ENCODE assay signal across 20 cellular contexts in genomic region chr16:68338326-68339119, GRCh38. TPM values are rescaled to one million over a fixed set of nuclear protein-coding genes. Genes with fewer than 3 reads are reported as not detected.
DNase-seq lines count a peak whose midpoint lies in the region; ATAC-seq, FAIRE-seq and TF ChIP-seq lines count a peak whose summit lies in the region.
"Had no signal": no experiment of that assay in that cellular context is flagged by ENCODE, and none has a peak within 500 bp of the region (broad histone marks: within the 10 kb centered on the region; RNA-seq: fewer than 3 reads in every experiment).

No MANE protein-coding gene starts in this region.

- H2AFZ ChIP-seq in HepG2 (ENCODE audit: low read length), result no peak overlapping the region
- H2AFZ ChIP-seq: GM23248 had no signal

- no peak for TF ChIP-seq RAD21 in HepG2 (CRISPR knock-in tag; IDR thresholded peaks at IDR 0.05)

- H3K4me3 Mint-ChIP-seq in activated T-helper 17 cell treated with anti-CD3 and anti-CD28 coated beads, Interleukin-2, amount 50 U/mL, for 72 hours, result no peak overlapping the region
- H3K4me3 Mint-ChIP-seq: B cell; CD14-positive monocyte; CD8-positive, alpha-beta T cell had no signal

- FAIRE-seq in HepG2 (lab: Jason Lieb, UNC) (no peak), kidney (lab: Jason Lieb, UNC) (no peak)
- FAIRE-seq: A204.1, D721Med, H54 had no signal

- H3K9ac ChIP-seq in HepG2 (ENCODE audit: insufficient read depth, low read depth, low read length) (no peak overlapping the region), kidney (ENCODE audit: low read length in 2 of 2) (no peak overlapping the region)
- H3K9ac ChIP-seq: GM23248 had no signal

- H3K4me3 ChIP-seq in HepG2 (replicated peaks in 1 of 3; ENCODE audit: insufficient read depth in 1 of 3, low read depth in 2 of 3, low read length in 3 of 3) (no peak overlapping the region), right lobe of liver (no peak overlapping the region), kidney (ENCODE audit: low read length in 2 of 2) (no peak overlapping the region), thyroid gland (replicated peaks in 1 of 3) (no peak overlapping the region)
- H3K4me3 ChIP-seq: GM23248 had no signal

- H4K20me1 ChIP-seq in HepG2 (ENCODE audit: insufficient read depth, low read length), result no peaks in the 10 kb centered on the region

- H3K36me3 ChIP-seq in HepG2 (replicated peaks in 1 of 2; ENCODE audit: control insufficient read depth in 1 of 2, insufficient read depth in 2 of 2, low read length in 2 of 2), result peaks cover 45 to 74% of the 10 kb centered on the region in 2 experiments
- H3K36me3 ChIP-seq in right lobe of liver, result peaks cover 0 to 43% (median 17%) of the 10 kb centered on the region in 4 donors
- peaks cover 28 to 39% of the 10 kb centered on the region in 2 donors for H3K36me3 ChIP-seq in kidney (ENCODE audit: control insufficient read depth in 1 of 2, insufficient read depth in 2 of 2, low read length in 2 of 2)
- H3K36me3 ChIP-seq in thyroid gland, result peaks cover 0 to 5% of the 10 kb centered on the region in 2 donors

- CTCF ChIA-PET in HepG2 (lab: Yijun Ruan, JAX; ENCODE audit: low intra/inter-chr PET ratio, low total read pairs), result no interaction called here

- no peaks in the 10 kb centered on the region for H3K9me3 ChIP-seq in HepG2 (ENCODE audit: low read length)
- no peaks in the 10 kb centered on the region for H3K9me3 ChIP-seq in right lobe of liver
- no peaks in the 10 kb centered on the region for H3K9me3 ChIP-seq in kidney (ENCODE audit: control insufficient read depth in 1 of 2, low read length in 2 of 2)
- no peaks in the 10 kb centered on the region for H3K9me3 ChIP-seq in thyroid gland

- 89% methylated on average over 16 of the region's 16 CpGs for WGBS in HepG2 (ENCODE audit: low lambda C conversion rate)
- 83% methylated on average over 2 of the region's 16 CpGs for WGBS in right lobe of liver (ENCODE audit: insufficient coverage, low coverage, low lambda C conversion rate, missing lambda C conversion rate)
- WGBS in thyroid gland, 2 donors, result 55 to 61% methylated on average over 16 of the region's 16 CpGs

- H3K36me3 Mint-ChIP-seq in activated T-helper 17 cell treated with anti-CD3 and anti-CD28 coated beads, Interleukin-2, amount 50 U/mL, for 72 hours (ENCODE audit: low read depth), result peaks cover 96% of the 10 kb centered on the region

- H3K4me1 ChIP-seq in HepG2 (ENCODE audit: insufficient read depth, low read length), result peaks cover under 1% of the 10 kb centered on the region; the same call in 1 of the 2 replicates
- peaks cover 0 to 14% (median under 1%) of the 10 kb centered on the region in 4 donors for H3K4me1 ChIP-seq in right lobe of liver
- no peaks in the 10 kb centered on the region for H3K4me1 ChIP-seq in kidney (ENCODE audit: control insufficient read depth in 1 of 2, insufficient read depth in 1 of 2, low read depth in 1 of 2, low read length in 2 of 2)
- H3K4me1 ChIP-seq in thyroid gland, result peaks cover 39 to 56% of the 10 kb centered on the region in 2 donors

- no peaks in the 10 kb centered on the region for H3K27me3 Mint-ChIP-seq in activated T-helper 17 cell treated with anti-CD3 and anti-CD28 coated beads, Interleukin-2, amount 50 U/mL, for 72 hours
- H3K27me3 Mint-ChIP-seq: B cell had no signal

- ATAC-seq in HepG2 (no peak; the same call in 2 of the 3 replicates), right lobe of liver (no peak), SK-N-SH treated with all-trans-retinoic acid at 6 μM for 48 hours (no peak)
- ATAC-seq in activated T-helper 17 cell treated with anti-CD3 and anti-CD28 coated beads, Interleukin-2, amount 50 U/mL, for 72 hours (replicated peaks), result no peak
- ATAC-seq: CD8-positive, alpha-beta T cell; HCT116 had no signal

- H3K27ac ChIP-seq in HepG2 (ENCODE audit: extremely low read length, insufficient read depth, low read length) (no peak overlapping the region), right lobe of liver (no peak overlapping the region), kidney (ENCODE audit: low read depth in 2 of 2, low read length in 2 of 2) (no peak overlapping the region), thyroid gland (peak overlapping the region in 2 of 3 donors; percentile 1 to 51)
- H3K27ac ChIP-seq: GM23248 had no signal

- H3K4me1 Mint-ChIP-seq in activated T-helper 17 cell treated with anti-CD3 and anti-CD28 coated beads, Interleukin-2, amount 50 U/mL, for 72 hours, result peaks cover 7% of the 10 kb centered on the region
- H3K4me1 Mint-ChIP-seq: B cell had no signal

- H3K4me2 ChIP-seq in HepG2 (ENCODE audit: low read depth, low read length), result no peak overlapping the region

- DNase-seq in HepG2 (ENCODE audit: low spot score) (no peak), right lobe of liver (no peak), kidney (peak; percentile 37), thyroid gland (peak; percentile 76 to 77), Kasumi-1 (lab: John Stamatoyannopoulos, UW) (no peak)
- DNase-seq in stimulated activated CD4-positive, alpha-beta T cell treated with anti-CD3 and anti-CD28 coated beads, Interleukin-4, amount 100 ng/mL, for 24 hours, result no peak
- DNase-seq: CD8-positive, alpha-beta T cell; COR-L47; DMS153; DMS79 treated with DMSO at 0.1 percent for 48 hours; GF-D8; GM23248 had no signal

- intact Hi-C loops in HepG2 (cut with micrococcal nuclease; ENCODE audit: unreplicated experiment), result no loop called here
- intact Hi-C loops in right lobe of liver (cut with DNase I), result no loop called here
- intact Hi-C loops in kidney (cut with DNase I), result no loop called here
- intact Hi-C loops in thyroid gland (cut with DNase I), result no loop called here

- in situ Hi-C loops in HepG2 (cut with HindIII; ENCODE audit: extremely low pct_ligation_motif_present, low pct_unique_long_range_greater_than_20kb), result loop anchor here (10.0 kb wide), 1 partner anchor 254 kb away; the partner anchor contains the start of gene NFATC3

- H3K27me3 ChIP-seq in HepG2 (ENCODE audit: control insufficient read depth in 1 of 2, insufficient read depth in 2 of 2, low read length in 2 of 2) (no peaks in the 10 kb centered on the region), right lobe of liver (no peaks in the 10 kb centered on the region), thyroid gland (no peaks in the 10 kb centered on the region)

- peak overlapping the region; percentile 31 for H3K27ac Mint-ChIP-seq in activated T-helper 17 cell treated with anti-CD3 and anti-CD28 coated beads, Interleukin-2, amount 50 U/mL, for 72 hours
- H3K27ac Mint-ChIP-seq: B cell; CD14-positive monocyte; CD8-positive, alpha-beta T cell had no signal

- no TSS peak for BruUV-seq in HepG2 (replicated peaks; lab: Mats Ljungman, UMichigan)

- TF ChIP-seq CTCF in HepG2 (CRISPR knock-in tag; IDR thresholded peaks at IDR 0.05) (no peak), right lobe of liver (IDR thresholded peaks at IDR 0.05) (no peak), kidney (IDR thresholded peaks at IDR 0.05; ENCODE audit: borderline replicate concordance, extremely low read depth, insufficient read depth) (no peak), thyroid gland (IDR thresholded peaks at IDR 0.05) (no peak)

- no peaks in the 10 kb centered on the region for H3K79me2 ChIP-seq in HepG2 (ENCODE audit: insufficient read depth, low read length)

- no peak for TF ChIP-seq EP300 in HepG2 (IDR thresholded peaks at IDR 0.05; ENCODE audit: low read depth in 2 of 2, low read length in 2 of 2)
- no peak for TF ChIP-seq EP300 in HepG2 (CRISPR knock-in tag; IDR thresholded peaks at IDR 0.05; ENCODE audit: borderline replicate concordance)

- TF ChIP-seq POLR2A in HepG2 (IDR thresholded peaks at IDR 0.05; ENCODE audit: insufficient read depth in 1 of 2, low read depth in 2 of 2, low read length in 2 of 2) (no peak), right lobe of liver (IDR thresholded peaks at IDR 0.05) (no peak), thyroid gland (IDR thresholded peaks at IDR 0.05) (no peak)

- POLR2A ChIA-PET in HepG2 (lab: Yijun Ruan, JAX), result interaction anchor here (0.9 kb wide), 1 partner anchor 81 kb away, joined by 3 read pairs; no protein-coding TSS in a partner anchor

- no peaks in the 10 kb centered on the region for H3K9me3 Mint-ChIP-seq in activated T-helper 17 cell treated with anti-CD3 and anti-CD28 coated beads, Interleukin-2, amount 50 U/mL, for 72 hours
- H3K9me3 Mint-ChIP-seq: CD14-positive monocyte; CD8-positive, alpha-beta T cell had no signal

RNA-seq across cellular contexts. Expression of gene PRMT7, which starts 27.7 kb away (rescaled TPM):
- total RNA-seq in HepG2 (2016; rRNA removed; fragmentation: Illumina TruSeq; extraction: Trizol) (46.7 and 55.0 TPM in 2 replicates), right lobe of liver (10 to 100 TPM; 13.1 to 28.3 (median 21.1) TPM), kidney (33.7 TPM), thyroid gland (10 to 100 TPM; 41.7 to 57.0 (median 46.9) TPM)
- total RNA-seq in HepG2 (2016; cell fraction: cytosol; rRNA removed; fragmentation: Illumina TruSeq; extraction: Trizol; ENCODE audit: low read depth), result 9.5 and 12.3 TPM in 2 replicates
- total RNA-seq in HepG2 (2016; cell fraction: insoluble cytoplasmic fraction; rRNA removed; fragmentation: Illumina TruSeq; extraction: Trizol), result 45.8 and 52.4 TPM in 2 replicates
- 18.9 and 20.2 TPM in 2 replicates for total RNA-seq in HepG2 (2016; cell fraction: membrane; rRNA removed; fragmentation: Illumina TruSeq; extraction: Trizol)
- 51.3 and 66.0 TPM in 2 replicates for total RNA-seq in HepG2 (2016; cell fraction: nucleus; rRNA removed; fragmentation: Illumina TruSeq; extraction: Trizol)
- polyA plus RNA-seq in HepG2 (2011; rRNA removed) (47.5 and 53.5 TPM in 2 replicates), kidney (ENCODE audit: insufficient read depth, low read depth, low replicate concordance) (20.4 TPM)
- polyA plus RNA-seq in HepG2 (2011; cell fraction: cytosol; rRNA removed), result 35.5 and 39.1 TPM in 2 replicates
- polyA plus RNA-seq in HepG2 (2011; cell fraction: nucleus; rRNA removed), result 268 and 334 TPM in 2 replicates
- 28.1 and 39.6 TPM in 2 replicates for polyA plus RNA-seq in HepG2 (2012)
- polyA plus RNA-seq in HepG2 (2016; cell fraction: cytosol; fragmentation: Illumina TruSeq; extraction: Trizol; ENCODE audit: low read depth), result 4.3 and 4.6 TPM in 2 replicates
- 36.4 and 39.2 TPM in 2 replicates for polyA plus RNA-seq in HepG2 (2016; cell fraction: insoluble cytoplasmic fraction; fragmentation: Illumina TruSeq; extraction: Trizol; ENCODE audit: low read depth)
- polyA plus RNA-seq in HepG2 (2016; cell fraction: membrane; fragmentation: Illumina TruSeq; extraction: Trizol; ENCODE audit: low read depth), result 6.8 and 7.1 TPM in 2 replicates
- polyA plus RNA-seq in HepG2 (2016; cell fraction: nucleus; fragmentation: Illumina TruSeq; extraction: Trizol; ENCODE audit: insufficient read depth, low read depth), result 109 and 112 TPM in 2 replicates
- 105 and 173 TPM in 2 replicates for polyA minus RNA-seq in HepG2 (2011; rRNA and poly(A)+ RNA removed; ENCODE audit: low replicate concordance)
- 15.1 and 21.0 TPM in 2 replicates for polyA minus RNA-seq in HepG2 (2011; cell fraction: cytosol; rRNA and poly(A)+ RNA removed)
- polyA minus RNA-seq in HepG2 (2011; cell fraction: nucleus; rRNA and poly(A)+ RNA removed), result 89.8 and 99.8 TPM in 2 replicates
- 10 to 100 TPM; 53.3 to 57.8 TPM for total RNA-seq in activated T-helper 17 cell treated with anti-CD3 and anti-CD28 coated beads, Interleukin-2, amount 50 U/mL, for 72 hours

RNA-seq across cellular contexts. Expression of gene SLC7A6OS, which starts 27.8 kb away (rescaled TPM):
- total RNA-seq in HepG2 (2016; rRNA removed; fragmentation: Illumina TruSeq; extraction: Trizol) (21.5 and 21.6 TPM in 2 replicates), right lobe of liver (1 to 10 TPM; 4.0 to 5.4 (median 4.8) TPM), kidney (20.3 TPM), thyroid gland (10 to 100 TPM; 13.4 to 25.8 (median 18.7) TPM)
- total RNA-seq in HepG2 (2016; cell fraction: cytosol; rRNA removed; fragmentation: Illumina TruSeq; extraction: Trizol; ENCODE audit: low read depth), result 4.2 and 5.7 TPM in 2 replicates
- total RNA-seq in HepG2 (2016; cell fraction: insoluble cytoplasmic fraction; rRNA removed; fragmentation: Illumina TruSeq; extraction: Trizol), result 19.7 and 21.7 TPM in 2 replicates
- total RNA-seq in HepG2 (2016; cell fraction: membrane; rRNA removed; fragmentation: Illumina TruSeq; extraction: Trizol), result 8.6 and 9.1 TPM in 2 replicates
- 28.4 and 34.8 TPM in 2 replicates for total RNA-seq in HepG2 (2016; cell fraction: nucleus; rRNA removed; fragmentation: Illumina TruSeq; extraction: Trizol)
- polyA plus RNA-seq in HepG2 (2011; rRNA removed) (11.2 and 12.5 TPM in 2 replicates), kidney (ENCODE audit: insufficient read depth, low read depth, low replicate concordance) (9.2 TPM)
- 6.1 and 9.0 TPM in 2 replicates for polyA plus RNA-seq in HepG2 (2011; cell fraction: cytosol; rRNA removed)
- polyA plus RNA-seq in HepG2 (2011; cell fraction: nucleus; rRNA removed), result 22.2 and 25.4 TPM in 2 replicates
- 12.1 and 13.5 TPM in 2 replicates for polyA plus RNA-seq in HepG2 (2012)
- 2.2 and 2.4 TPM in 2 replicates for polyA plus RNA-seq in HepG2 (2016; cell fraction: cytosol; fragmentation: Illumina TruSeq; extraction: Trizol; ENCODE audit: low read depth)
- polyA plus RNA-seq in HepG2 (2016; cell fraction: insoluble cytoplasmic fraction; fragmentation: Illumina TruSeq; extraction: Trizol; ENCODE audit: low read depth), result 19.5 and 20.3 TPM in 2 replicates
- polyA plus RNA-seq in HepG2 (2016; cell fraction: membrane; fragmentation: Illumina TruSeq; extraction: Trizol; ENCODE audit: low read depth), result 4.3 and 4.5 TPM in 2 replicates
- polyA plus RNA-seq in HepG2 (2016; cell fraction: nucleus; fragmentation: Illumina TruSeq; extraction: Trizol; ENCODE audit: insufficient read depth, low read depth), result 37.7 and 42.1 TPM in 2 replicates
- polyA minus RNA-seq in HepG2 (2011; rRNA and poly(A)+ RNA removed; ENCODE audit: low replicate concordance), result 8.8 and 15.1 TPM in 2 replicates
- polyA minus RNA-seq in HepG2 (2011; cell fraction: cytosol; rRNA and poly(A)+ RNA removed), result 4.7 and 4.9 TPM in 2 replicates
- 26.7 and 28.5 TPM in 2 replicates for polyA minus RNA-seq in HepG2 (2011; cell fraction: nucleus; rRNA and poly(A)+ RNA removed)
- total RNA-seq in activated T-helper 17 cell treated with anti-CD3 and anti-CD28 coated beads, Interleukin-2, amount 50 U/mL, for 72 hours, result 10 to 100 TPM; 21.3 to 21.8 TPM

Comparison
In these comparisons a context has a peak if more than half of its experiments do, and no peak if none do; other contexts are left out.
1. DNase-seq: peak in kidney (single experiment) and thyroid gland (2 of 2); none in HepG2 (single experiment), right lobe of liver (0 of 3), Kasumi-1 (0 of 2) and stimulated activated CD4-positive, alpha-beta T cell treated with anti-CD3 and anti-CD28 coated beads, Interleukin-4, amount 100 ng/mL, for 24 hours (single experiment).
2. H3K27ac ChIP-seq: peak in thyroid gland (2 of 3); none in HepG2 (single experiment), right lobe of liver (0 of 3) and kidney (0 of 2).